In the genomic region with DNA sequence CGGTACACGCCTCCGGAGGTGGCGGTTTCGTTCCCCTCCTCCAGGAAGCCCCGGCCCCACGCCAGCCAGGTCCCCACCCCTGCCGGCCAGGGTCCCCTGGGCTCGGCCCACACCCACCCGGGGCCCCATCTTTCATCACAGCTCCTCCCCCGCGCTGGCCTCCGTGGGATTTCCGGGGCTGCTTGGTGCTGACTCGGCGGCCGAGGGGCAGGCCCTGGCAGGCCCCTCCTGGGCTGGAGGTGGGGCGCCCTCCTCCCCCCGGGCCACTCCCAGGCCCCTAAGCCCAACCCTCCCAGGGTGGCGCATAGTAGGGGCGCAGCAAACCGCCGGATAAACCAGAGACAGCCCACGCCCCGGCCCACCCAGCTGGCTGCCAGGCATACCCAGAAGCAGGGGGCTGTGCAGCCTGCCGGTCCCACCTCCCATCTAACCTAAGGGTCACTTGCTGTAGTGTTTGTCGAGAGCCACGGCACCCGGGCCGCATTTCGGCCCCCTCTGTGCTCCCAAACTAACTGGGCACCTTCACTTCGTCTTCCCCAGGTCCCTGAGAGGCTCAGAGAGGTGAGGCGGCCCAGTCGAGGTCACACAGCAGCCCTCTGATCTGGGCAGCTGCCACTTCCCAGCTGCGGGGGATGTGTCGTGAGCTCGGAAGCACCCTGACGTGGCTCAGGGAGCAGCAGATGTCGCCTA, we compare ENCODE assay signal across 8 cellular contexts. TPM values are rescaled to one million over a fixed set of nuclear protein-coding genes. Genes with fewer than 3 reads are reported as not detected.
DNase-seq lines count a peak whose midpoint lies in the region; ATAC-seq, FAIRE-seq and TF ChIP-seq lines count a peak whose summit lies in the region.

No MANE protein-coding gene starts in this region.

- H3K27me3 Mint-ChIP-seq in astrocyte (ENCODE audit: low read depth, unreplicated experiment) (no peaks in the 10 kb centered on the region), memory B cell (no peaks in the 10 kb centered on the region), type B pancreatic cell (no peaks in the 10 kb centered on the region)

- H3K4me1 ChIP-seq in astrocyte (ENCODE audit: insufficient read depth, low read length): peaks cover 44% of the 10 kb centered on the region
- peaks cover 10 to 71% (median 64%) of the 10 kb centered on the region in 4 donors for H3K4me1 ChIP-seq in tibial artery

- POLR2A ChIA-PET in AG04450 (lab: Yijun Ruan, JAX): no interaction called here

- peaks cover 97% of the 10 kb centered on the region for H3K79me2 ChIP-seq in astrocyte (ENCODE audit: insufficient read depth, low read length)

- H3K27ac Mint-ChIP-seq in astrocyte (ENCODE audit: unreplicated experiment): no peak overlapping the region
- peak overlapping the region; percentile 93 for H3K27ac Mint-ChIP-seq in memory B cell
- no peak overlapping the region for H3K27ac Mint-ChIP-seq in type B pancreatic cell

- H2AFZ ChIP-seq in astrocyte (ENCODE audit: low read depth, low read length): no peak overlapping the region

- H3K9me3 Mint-ChIP-seq in astrocyte (ENCODE audit: unreplicated experiment) (no peaks in the 10 kb centered on the region), memory B cell (no peaks in the 10 kb centered on the region), type B pancreatic cell (no peaks in the 10 kb centered on the region)

- H3K4me3 Mint-ChIP-seq in astrocyte (ENCODE audit: unreplicated experiment) (peak overlapping the region; percentile 27), memory B cell (peak overlapping the region; percentile 84), type B pancreatic cell (no peak overlapping the region)

- no peak for TF ChIP-seq POLR2A in H54 (IDR thresholded peaks at IDR 0.05; ENCODE audit: low read depth, low read length)

- H3K4me3 ChIP-seq in AG04450 (ENCODE audit: low read depth, low read length) (no peak overlapping the region), astrocyte (ENCODE audit: insufficient read depth, low read depth, low read length) (no peak overlapping the region), tibial artery (peak overlapping the region; percentile 37 to 98)

- no peak for TF ChIP-seq CTCF in AG04450 (IDR thresholded peaks at IDR 0.05; ENCODE audit: low read depth, low read length)
- no peak for TF ChIP-seq CTCF in astrocyte (IDR thresholded peaks at IDR 0.05; ENCODE audit: insufficient read depth, low read depth, low read length)
- no peak for TF ChIP-seq CTCF in tibial artery (IDR thresholded peaks at IDR 0.05)
- TF ChIP-seq CTCF in type B pancreatic cell (conservative IDR thresholded peaks at IDR 0.05): no peak

- H3K9ac ChIP-seq in astrocyte (ENCODE audit: low read length): peak overlapping the region; percentile 80

- no peaks in the 10 kb centered on the region for H3K36me3 ChIP-seq in astrocyte (ENCODE audit: insufficient read depth, low read length)
- H3K36me3 ChIP-seq in tibial artery: peaks cover 2 to 20% (median 2%) of the 10 kb centered on the region in 3 donors

- ATAC-seq in memory B cell (ENCODE audit: low read depth): peak; percentile 75

- intact Hi-C loops in tibial artery (cut with DNase I; ENCODE audit: low total_unique reads): loop anchor here (5.0 kb wide), 2 partner anchors 53 to 73 kb away; a partner anchor contains a TSS

- H3K36me3 Mint-ChIP-seq in astrocyte (ENCODE audit: low read depth, unreplicated experiment) (peaks cover 5% of the 10 kb centered on the region), memory B cell (peaks cover 6% of the 10 kb centered on the region), type B pancreatic cell (no peaks in the 10 kb centered on the region)

- H3K4me1 Mint-ChIP-seq in astrocyte (ENCODE audit: low read depth, unreplicated experiment) (peaks cover 9% of the 10 kb centered on the region), memory B cell (peaks cover 19% of the 10 kb centered on the region), type B pancreatic cell (ENCODE audit: unreplicated experiment) (peaks cover 4% of the 10 kb centered on the region)

- no peak for DNase-seq in AG04450 (ENCODE audit: low read depth, low spot score)
- peak; percentile 73 for DNase-seq in NCI-H226
- no peak for DNase-seq in astrocyte (ENCODE audit: low read depth)
- DNase-seq in memory B cell (ENCODE audit: low spot score in 2 of 2): peak; percentile 63 to 73
- peak; percentile 61 to 82 for DNase-seq in tibial artery
- no peak for DNase-seq in type B pancreatic cell (ENCODE audit: extremely low spot score, unreplicated experiment)
- no peak for DNase-seq in SK-N-DZ (ENCODE audit: low spot score)
- DNase-seq in H54 (ENCODE audit: insufficient read length, low spot score): no peak

- CTCF ChIA-PET in AG04450 (lab: Charles Lee): no interaction called here

- H3K27me3 ChIP-seq in AG04450 (ENCODE audit: control insufficient read depth, insufficient read depth, low read length) (no peaks in the 10 kb centered on the region), astrocyte (ENCODE audit: insufficient read depth, low read length) (no peaks in the 10 kb centered on the region), tibial artery (no peaks in the 10 kb centered on the region)

- H4K20me1 ChIP-seq in astrocyte (ENCODE audit: insufficient read depth, low read length): peaks cover 95% of the 10 kb centered on the region

- FAIRE-seq in astrocyte (lab: Jason Lieb, UNC): no peak
- FAIRE-seq in H54 (lab: Jason Lieb, UNC): no peak

- H3K9me3 ChIP-seq in AG04450 (ENCODE audit: control insufficient read depth, insufficient read depth, low read length) (peaks cover 9% of the 10 kb centered on the region), astrocyte (ENCODE audit: insufficient read depth, low read depth, low read length) (no peaks in the 10 kb centered on the region), tibial artery (no peaks in the 10 kb centered on the region)

- H3K4me2 ChIP-seq in astrocyte (ENCODE audit: low read length): no peak overlapping the region

- H3K27ac ChIP-seq in AG04450 (ENCODE audit: low read depth, low read length): peak overlapping the region; percentile 84
- H3K27ac ChIP-seq in astrocyte (ENCODE audit: low read depth, low read length): peak overlapping the region; percentile 68
- H3K27ac ChIP-seq in tibial artery: peak overlapping the region; percentile 99

RNA-seq across cellular contexts. Expression of a gene that starts 6.6 kb away (rescaled TPM):
- polyA plus RNA-seq in AG04450 (2011; rRNA removed): 2.7 and 4.0 TPM in 2 replicates
- polyA minus RNA-seq in AG04450 (2011; rRNA and poly(A)+ RNA removed): 2.2 and 2.7 TPM in 2 replicates
- total RNA-seq in astrocyte (24.3 and 26.9 TPM in 2 replicates), type B pancreatic cell (ENCODE audit: low replicate concordance) (21.0 and 31.0 TPM in 2 replicates)
- polyA plus RNA-seq in SK-N-DZ (2014; cell fraction: cytosol; rRNA removed): 4.6 and 5.5 TPM in 2 replicates
- polyA plus RNA-seq in SK-N-DZ (2014; cell fraction: nucleus; rRNA removed): 9.8 and 15.6 TPM in 2 replicates

RNA-seq across cellular contexts. Expression of a gene that starts 52.5 kb away (rescaled TPM):
- 9.0 and 12.0 TPM in 2 replicates for polyA plus RNA-seq in AG04450 (2011; rRNA removed)
- 13.6 and 17.2 TPM in 2 replicates for polyA minus RNA-seq in AG04450 (2011; rRNA and poly(A)+ RNA removed)
- total RNA-seq in astrocyte: 26.0 and 26.4 TPM in 2 replicates
- 39.8 and 42.3 TPM in 2 replicates for total RNA-seq in type B pancreatic cell (ENCODE audit: low replicate concordance)
- polyA plus RNA-seq in SK-N-DZ (2014; cell fraction: cytosol; rRNA removed): 30.3 and 40.6 TPM in 2 replicates
- 24.5 and 26.1 TPM in 2 replicates for polyA plus RNA-seq in SK-N-DZ (2014; cell fraction: nucleus; rRNA removed)

Comparison
In these comparisons a context has a peak if more than half of its experiments do, and no peak if none do; other contexts are left out.
1. DNase-seq: peak in NCI-H226 (single experiment), memory B cell (2 of 2) and tibial artery (2 of 2); none in AG04450 (single experiment), astrocyte (single experiment), type B pancreatic cell (single experiment), SK-N-DZ (single experiment) and H54 (single experiment).
2. H3K4me3 ChIP-seq: peak in tibial artery (2 of 2); none in AG04450 (single experiment) and astrocyte (single experiment).
3. Peak in every context shown above with its lines, with median percentiles within 50 percentile points of each other: H3K27ac ChIP-seq.